ENCODE assay signal across 1 cellular context in the genomic region with DNA sequence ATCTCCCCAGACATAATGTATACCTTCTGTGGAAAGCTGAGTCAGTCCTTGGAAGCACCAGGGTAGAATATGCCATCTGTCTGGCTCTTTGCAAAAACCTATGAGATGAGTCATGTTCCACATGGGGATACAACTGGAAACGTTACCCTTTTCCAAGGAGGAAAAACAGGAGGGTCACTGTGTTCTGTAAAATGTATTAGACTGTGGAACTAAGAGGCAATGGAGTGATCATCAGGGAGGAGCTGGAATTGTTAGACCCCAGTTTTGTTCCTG.
TF ChIP-seq lines count a peak whose summit lies in the region.

No MANE protein-coding gene starts in this region.

TF ChIP-seq in SK-N-SH, 30 proteins besides CTCF, POLR2A, EP300 and RAD21 (continued from another document):
- TF ChIP-seq, protein P1, sequence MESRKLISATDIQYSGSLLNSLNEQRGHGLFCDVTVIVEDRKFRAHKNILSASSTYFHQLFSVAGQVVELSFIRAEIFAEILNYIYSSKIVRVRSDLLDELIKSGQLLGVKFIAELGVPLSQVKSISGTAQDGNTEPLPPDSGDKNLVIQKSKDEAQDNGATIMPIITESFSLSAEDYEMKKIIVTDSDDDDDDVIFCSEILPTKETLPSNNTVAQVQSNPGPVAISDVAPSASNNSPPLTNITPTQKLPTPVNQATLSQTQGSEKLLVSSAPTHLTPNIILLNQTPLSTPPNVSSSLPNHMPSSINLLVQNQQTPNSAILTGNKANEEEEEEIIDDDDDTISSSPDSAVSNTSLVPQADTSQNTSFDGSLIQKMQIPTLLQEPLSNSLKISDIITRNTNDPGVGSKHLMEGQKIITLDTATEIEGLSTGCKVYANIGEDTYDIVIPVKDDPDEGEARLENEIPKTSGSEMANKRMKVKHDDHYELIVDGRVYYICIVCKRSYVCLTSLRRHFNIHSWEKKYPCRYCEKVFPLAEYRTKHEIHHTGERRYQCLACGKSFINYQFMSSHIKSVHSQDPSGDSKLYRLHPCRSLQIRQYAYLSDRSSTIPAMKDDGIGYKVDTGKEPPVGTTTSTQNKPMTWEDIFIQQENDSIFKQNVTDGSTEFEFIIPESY (IDR thresholded peaks at IDR 0.05; ENCODE audit: borderline replicate concordance, low read depth), result no peak
- 0 out of 2 replicates have a peak, but pooled peaks have one; percentile 41 for TF ChIP-seq TEAD4 (IDR thresholded peaks at IDR 0.05; ENCODE audit: borderline replicate concordance, insufficient read depth)
- TF ChIP-seq RXRA (IDR thresholded peaks at IDR 0.05; ENCODE audit: borderline replicate concordance, low read depth), result peak; percentile 32; the same call in 1 of the 2 replicates
